21 cellular contexts compared by ENCODE assay signal in genomic region chr2:160420711-160421110, GRCh38.
DNase-seq lines count a peak whose midpoint lies in the region; ATAC-seq and TF ChIP-seq lines count a peak whose summit lies in the region.
"Had no signal": no experiment of that assay in that cellular context is flagged by ENCODE, and none has a peak within 500 bp of the region (broad histone marks: within the 10 kb centered on the region; RNA-seq: fewer than 3 reads in every experiment).

No MANE protein-coding gene starts in this region.

- H3K27ac Mint-ChIP-seq in activated T-cell treated with anti-CD3 and anti-CD28 coated beads, Interleukin-2, amount 50 U/mL, for 24 hours, result peak overlapping the region; percentile 76
- H3K27ac Mint-ChIP-seq: progenitor cell of endocrine pancreas had no signal

- TF ChIP-seq POLR2A in GM18505 (IDR thresholded peaks at IDR 0.05; ENCODE audit: borderline replicate concordance, extremely low read depth, insufficient read depth, insufficient read length), result no peak

- peaks cover 4% of the 10 kb centered on the region for H3K36me3 Mint-ChIP-seq in activated T-cell treated with anti-CD3 and anti-CD28 coated beads, Interleukin-2, amount 50 U/mL, for 24 hours (ENCODE audit: low read depth)

- TF ChIP-seq CTCF in HEK293 (tag by site-specific recombination; IDR thresholded peaks at IDR 0.05) (no peak), psoas muscle (IDR thresholded peaks at IDR 0.05) (no peak), foreskin fibroblast (IDR thresholded peaks at IDR 0.05; ENCODE audit: low read depth, low read length) (no peak)

- intact Hi-C loops in psoas muscle (cut with DNase I), result loop anchor here in 1 of 2 donors (10.0 kb wide), 1 partner anchor 554 kb away; no protein-coding TSS in a partner anchor

- 95 to 99% (median 98%) methylated on average over 4 of the region's 4 CpGs for WGBS in psoas muscle, 3 donors

- H3K4me1 ChIP-seq in HEK293 (ENCODE audit: control insufficient read depth, insufficient read depth, low read length), result peaks cover 22% of the 10 kb centered on the region
- peaks cover 71% of the 10 kb centered on the region for H3K4me1 ChIP-seq in adipocyte (ENCODE audit: control insufficient read depth, insufficient read depth, low read length)
- H3K4me1 ChIP-seq in psoas muscle, result peaks cover 34% of the 10 kb centered on the region
- H3K4me1 ChIP-seq: breast epithelium had no signal

- H3K9ac ChIP-seq in adipocyte (ENCODE audit: low read length), result no peak overlapping the region

- H3K4me3 ChIP-seq in HEK293 (ENCODE audit: low read depth, low read length) (no peak overlapping the region), adipocyte (ENCODE audit: low read length) (peak overlapping the region; percentile 22), psoas muscle (no peak overlapping the region), foreskin fibroblast (ENCODE audit: low read depth in 1 of 2, low read length in 2 of 2) (no peak overlapping the region)
- H3K4me3 ChIP-seq: breast epithelium, lower lobe of right lung had no signal

- POLR2A ChIA-PET in HEK293 (lab: Yijun Ruan, JAX), result no interaction called here

- H3K36me3 ChIP-seq in HEK293 (ENCODE audit: control insufficient read depth in 2 of 2, insufficient read depth in 1 of 2, low read length in 2 of 2), result no peaks in the 10 kb centered on the region
- no peaks in the 10 kb centered on the region for H3K36me3 ChIP-seq in adipocyte (ENCODE audit: control insufficient read depth, insufficient read depth, low read length, severe bottlenecking)
- no peaks in the 10 kb centered on the region for H3K36me3 ChIP-seq in psoas muscle (ENCODE audit: insufficient read depth in 1 of 2, low read depth in 1 of 2)
- H3K36me3 ChIP-seq: breast epithelium, lower lobe of right lung had no signal

- peaks cover 82% of the 10 kb centered on the region for H3K4me1 Mint-ChIP-seq in activated T-cell treated with anti-CD3 and anti-CD28 coated beads, Interleukin-2, amount 50 U/mL, for 24 hours (ENCODE audit: low read depth)

- H3K27me3 Mint-ChIP-seq in activated T-cell treated with anti-CD3 and anti-CD28 coated beads, Interleukin-2, amount 50 U/mL, for 24 hours, result no peaks in the 10 kb centered on the region
- H3K27me3 Mint-ChIP-seq: progenitor cell of endocrine pancreas had no signal

- H3K9me3 Mint-ChIP-seq in activated T-cell treated with anti-CD3 and anti-CD28 coated beads, Interleukin-2, amount 50 U/mL, for 24 hours, result no peaks in the 10 kb centered on the region
- H3K9me3 Mint-ChIP-seq: CD8-positive, alpha-beta memory T cell; nephron had no signal

- no peak for ATAC-seq in psoas muscle
- no peak for ATAC-seq in GM18505 (IDR thresholded peaks at IDR 0.05; ENCODE audit: unreplicated experiment)

- H3K9me3 ChIP-seq in HEK293 (ENCODE audit: control insufficient read depth, insufficient read depth, low read depth, low read length) (no peaks in the 10 kb centered on the region), adipocyte (ENCODE audit: control insufficient read depth, low read length) (no peaks in the 10 kb centered on the region), psoas muscle (no peaks in the 10 kb centered on the region)
- H3K9me3 ChIP-seq: breast epithelium, lower lobe of right lung had no signal

- no peak for DNase-seq in activated T-cell treated with anti-CD3 and anti-CD28 coated beads, Interleukin-2, amount 50 U/mL, for 24 hours
- DNase-seq in activated T-cell treated with anti-CD3 and anti-CD28 coated beads, Interleukin-2, amount 50 U/mL, for 1 hour, result no peak
- DNase-seq in adipocyte (ENCODE audit: low read depth), result no peak
- no peak for DNase-seq in psoas muscle
- DNase-seq in foreskin fibroblast, result no peak
- no peak for DNase-seq in NCI-H1092 treated with DMSO at 0.1 percent for 48 hours (lab: John Stamatoyannopoulos, UW)
- DNase-seq: activated gamma-delta T cell; dermis blood vessel endothelial cell; lower lobe of right lung; NCI-H146; NCI-H345; NK-92 treated with Interleukin-12 subunit alpha and Interleukin-12 subunit beta, amount 100 ng/mL, for 24 hours; RPMI8226; stimulated activated naive CD4-positive, alpha-beta T cell; SW 1271 had no signal

- H3K27me3 ChIP-seq in adipocyte (replicated peaks; ENCODE audit: control insufficient read depth, insufficient read depth, low read length) (no peaks in the 10 kb centered on the region), psoas muscle (ENCODE audit: insufficient read depth in 3 of 3, low read length in 2 of 3) (no peaks in the 10 kb centered on the region)
- H3K27me3 ChIP-seq: breast epithelium had no signal

- H3K27ac ChIP-seq in HEK293 (ENCODE audit: extremely low read depth, low read depth, low read length) (no peak overlapping the region), psoas muscle (peak overlapping the region; percentile 60)
- H3K27ac ChIP-seq: lower lobe of right lung had no signal

- H3K4me3 Mint-ChIP-seq in activated T-cell treated with anti-CD3 and anti-CD28 coated beads, Interleukin-2, amount 50 U/mL, for 24 hours, result no peak overlapping the region
- H3K4me3 Mint-ChIP-seq: nephron had no signal

- CTCF ChIA-PET in HEK293 (lab: Yijun Ruan, JAX), result interaction anchor here (1.2 kb wide), 1 partner anchor 8 kb away, joined by 6 read pairs; no protein-coding TSS in a partner anchor

TF ChIP-seq in HEK293, 187 proteins besides CTCF, POLR2A, EP300 and RAD21:
- TF ChIP-seq ZFP37 (tag by site-specific recombination; IDR thresholded peaks at IDR 0.05) (no peak), ZNF335 (tag by site-specific recombination; conservative IDR thresholded peaks at IDR 0.05) (no peak), PBX3 (CRISPR knock-in tag; IDR thresholded peaks at IDR 0.05) (no peak), ZNF677 (tag by site-specific recombination; IDR thresholded peaks at IDR 0.05) (0 out of 2 replicates have a peak, but pooled peaks have one; percentile 8)
